Comparison of ENCODE assay signal across 35 cellular contexts in genomic region chr2:144225077-144225476, GRCh38.
"Had no signal": no experiment of that assay in that cellular context is flagged by ENCODE, and none has a peak within 500 bp of the region (broad histone marks: within the 10 kb centered on the region; RNA-seq: fewer than 3 reads in every experiment).

No MANE protein-coding gene starts in this region.

- H3K9me3 Mint-ChIP-seq: activated CD4-positive, alpha-beta memory T cell treated with anti-CD3 and anti-CD28 coated beads for 36 hours; activated CD4-positive, alpha-beta T cell treated with anti-CD3 and anti-CD28 coated beads, Interleukin-2, amount 10 ng/mL, durations not matched to agents 24 days and 14 days; activated naive CD4-positive, alpha-beta T cell treated with anti-CD3 and anti-CD28 coated beads for 36 hours; activated naive CD4-positive, alpha-beta T cell treated with anti-CD3 and anti-CD28 coated beads, Interleukin-2, amount 50 U/mL, for 24 hours; activated naive CD8-positive, alpha-beta T cell treated with anti-CD3 and anti-CD28 coated beads for 36 hours; activated T-helper 1 cell treated with anti-CD3 and anti-CD28 coated beads, Interleukin-12 subunit alpha, Interleukin-12 subunit beta, Interleukin-2, Interleukin-4 antibody, amounts not matched to agents 30 ng/mL and 10 ng/mL and 1 ng/mL, durations not matched to agents 14 hours and 24 hours and 36 hours; activated T-helper 2 cell treated with anti-CD3 and anti-CD28 coated beads, Interferon-gamma antibody, Interleukin-2, Interleukin-4, amounts not matched to agents 10 μg/mL and 5 μg/mL and 100 μg/mL, durations not matched to agents 14 hours and 24 hours and 36 hours; T-helper 2 cell treated with Interferon-gamma antibody and Interleukin-4, amounts not matched to agents 5 μg/mL and 100 μg/mL, for 36 hours had no signal

- H3K27ac Mint-ChIP-seq: activated CD4-positive, alpha-beta memory T cell treated with anti-CD3 and anti-CD28 coated beads for 36 hours; activated CD4-positive, alpha-beta T cell treated with anti-CD3 and anti-CD28 coated beads for 36 hours; activated CD4-positive, alpha-beta T cell treated with anti-CD3 and anti-CD28 coated beads, Interleukin-2, amount 10 ng/mL, durations not matched to agents 24 days and 14 days; activated CD8-positive, alpha-beta memory T cell treated with anti-CD3 and anti-CD28 coated beads, Interleukin-2, amount 10 ng/mL, durations not matched to agents 7 days and 5 days; activated CD8-positive, alpha-beta T cell treated with anti-CD3 and anti-CD28 coated beads, Interleukin-2, amount 10 ng/mL, durations not matched to agents 7 days and 5 days; activated naive CD4-positive, alpha-beta T cell treated with anti-CD3 and anti-CD28 coated beads for 36 hours; activated naive CD4-positive, alpha-beta T cell treated with anti-CD3 and anti-CD28 coated beads, Interleukin-2, amount 50 U/mL, for 24 hours; activated naive CD8-positive, alpha-beta T cell treated with anti-CD3 and anti-CD28 coated beads for 36 hours; activated naive CD8-positive, alpha-beta T cell treated with anti-CD3 and anti-CD28 coated beads, Interleukin-2, amount 50 U/mL, for 24 hours; activated T-helper 1 cell treated with anti-CD3 and anti-CD28 coated beads, Interleukin-12 subunit alpha, Interleukin-12 subunit beta, Interleukin-2, Interleukin-4 antibody, amounts not matched to agents 30 ng/mL and 10 ng/mL and 1 ng/mL, durations not matched to agents 14 hours and 24 hours and 36 hours; activated T-helper 2 cell treated with anti-CD3 and anti-CD28 coated beads, Interferon-gamma antibody, Interleukin-2, Interleukin-4, amounts not matched to agents 10 μg/mL and 5 μg/mL and 100 μg/mL, durations not matched to agents 14 hours and 24 hours and 36 hours; T-helper 2 cell treated with Interferon-gamma antibody and Interleukin-4, amounts not matched to agents 5 μg/mL and 100 μg/mL, for 36 hours had no signal

- ATAC-seq: activated CD4-positive, alpha-beta T cell treated with anti-CD3 and anti-CD28 coated beads for 36 hours; activated CD8-positive, alpha-beta memory T cell treated with anti-CD3 and anti-CD28 coated beads, Interleukin-2, amount 10 ng/mL, durations not matched to agents 7 days and 5 days; activated CD8-positive, alpha-beta T cell treated with anti-CD3 and anti-CD28 coated beads, Interleukin-2, amount 10 ng/mL, durations not matched to agents 7 days and 5 days; activated naive CD8-positive, alpha-beta T cell treated with anti-CD3 and anti-CD28 coated beads, Interleukin-2, amount 50 U/mL, for 24 hours; body of pancreas; esophagus mucosa; foreskin keratinocyte; gastrocnemius medialis; heart left ventricle; T-helper 17 cell had no signal

- H3K4me3 Mint-ChIP-seq: activated CD4-positive, alpha-beta memory T cell treated with anti-CD3 and anti-CD28 coated beads for 36 hours; activated CD4-positive, alpha-beta T cell treated with anti-CD3 and anti-CD28 coated beads for 36 hours; activated CD4-positive, alpha-beta T cell treated with anti-CD3 and anti-CD28 coated beads, Interleukin-2, amount 10 ng/mL, durations not matched to agents 24 days and 14 days; activated CD8-positive, alpha-beta memory T cell treated with anti-CD3 and anti-CD28 coated beads, Interleukin-2, amount 10 ng/mL, durations not matched to agents 7 days and 5 days; activated CD8-positive, alpha-beta T cell treated with anti-CD3 and anti-CD28 coated beads, Interleukin-2, amount 10 ng/mL, durations not matched to agents 7 days and 5 days; activated naive CD4-positive, alpha-beta T cell treated with anti-CD3 and anti-CD28 coated beads for 36 hours; activated naive CD4-positive, alpha-beta T cell treated with anti-CD3 and anti-CD28 coated beads, Interleukin-2, amount 50 U/mL, for 24 hours; activated naive CD8-positive, alpha-beta T cell treated with anti-CD3 and anti-CD28 coated beads for 36 hours; activated naive CD8-positive, alpha-beta T cell treated with anti-CD3 and anti-CD28 coated beads, Interleukin-2, amount 50 U/mL, for 24 hours; activated T-helper 1 cell treated with anti-CD3 and anti-CD28 coated beads, Interleukin-12 subunit alpha, Interleukin-12 subunit beta, Interleukin-2, Interleukin-4 antibody, amounts not matched to agents 30 ng/mL and 10 ng/mL and 1 ng/mL, durations not matched to agents 14 hours and 24 hours and 36 hours; T-helper 17 cell; T-helper 2 cell treated with Interferon-gamma antibody and Interleukin-4, amounts not matched to agents 5 μg/mL and 100 μg/mL, for 36 hours had no signal

- H3K9me3 ChIP-seq: adrenal gland, body of pancreas, gastrocnemius medialis, heart left ventricle had no signal

- H3K4me3 ChIP-seq: adrenal gland, body of pancreas, gastrocnemius medialis, heart left ventricle, hepatocyte had no signal

- H3K36me3 ChIP-seq: adrenal gland, gastrocnemius medialis, heart left ventricle had no signal

- DNase-seq: activated CD4-positive, alpha-beta memory T cell treated with anti-CD3 and anti-CD28 coated beads for 36 hours; activated CD4-positive, alpha-beta T cell treated with anti-CD3 and anti-CD28 coated beads for 36 hours; activated CD4-positive, alpha-beta T cell treated with anti-CD3 and anti-CD28 coated beads, Interleukin-2, amount 10 ng/mL, durations not matched to agents 24 days and 14 days; activated CD4-positive, CD25-positive, alpha-beta regulatory T cell; activated CD4-positive, CD25-positive, alpha-beta regulatory T cell treated with anti-CD3 and anti-CD28 coated beads, Interleukin-2, amount 50 U/mL, for 72 hours; activated CD8-positive, alpha-beta memory T cell treated with anti-CD3 and anti-CD28 coated beads, Interleukin-2, amount 10 ng/mL, durations not matched to agents 7 days and 5 days; activated CD8-positive, alpha-beta memory T cell treated with anti-CD3 and anti-CD28 coated beads, Interleukin-2, amount 50 U/mL, for 4 hours; activated CD8-positive, alpha-beta T cell treated with anti-CD3 and anti-CD28 coated beads, Interleukin-2, amount 10 ng/mL, durations not matched to agents 7 days and 5 days; activated effector memory CD4-positive, alpha-beta T cell treated with anti-CD3 and anti-CD28 coated beads, Interleukin-2, amount 50 U/mL, for 16 hours; activated naive CD4-positive, alpha-beta T cell treated with anti-CD3 and anti-CD28 coated beads for 36 hours; activated naive CD8-positive, alpha-beta T cell treated with anti-CD3 and anti-CD28 coated beads for 36 hours; activated naive CD8-positive, alpha-beta T cell treated with anti-CD3 and anti-CD28 coated beads, Interleukin-2, amount 50 U/mL, for 24 hours; activated T-cell treated with anti-CD3 and anti-CD28 coated beads, Interleukin-2, amount 50 U/mL, for 1 hour; activated T-cell treated with anti-CD3 and anti-CD28 coated beads, Interleukin-2, amount 50 U/mL, for 48 hours; adrenal gland; amygdala; aorta; body of pancreas; caudate nucleus; cortex of kidney; dermis blood vessel endothelial cell; effector CD4-positive, alpha-beta T cell; foreskin keratinocyte; gastrocnemius medialis; glutamatergic neuron; heart left ventricle; T-helper 17 cell; T1000 had no signal

- H3K27me3 Mint-ChIP-seq: activated CD4-positive, alpha-beta memory T cell treated with anti-CD3 and anti-CD28 coated beads for 36 hours; activated CD4-positive, alpha-beta T cell treated with anti-CD3 and anti-CD28 coated beads for 36 hours; activated CD4-positive, alpha-beta T cell treated with anti-CD3 and anti-CD28 coated beads, Interleukin-2, amount 10 ng/mL, durations not matched to agents 24 days and 14 days; activated CD8-positive, alpha-beta memory T cell treated with anti-CD3 and anti-CD28 coated beads, Interleukin-2, amount 10 ng/mL, durations not matched to agents 7 days and 5 days; activated naive CD4-positive, alpha-beta T cell treated with anti-CD3 and anti-CD28 coated beads, Interleukin-2, amount 50 U/mL, for 24 hours; activated naive CD8-positive, alpha-beta T cell treated with anti-CD3 and anti-CD28 coated beads for 36 hours; activated naive CD8-positive, alpha-beta T cell treated with anti-CD3 and anti-CD28 coated beads, Interleukin-2, amount 50 U/mL, for 24 hours; T-helper 17 cell had no signal

- H3K27me3 ChIP-seq: adrenal gland, body of pancreas, foreskin keratinocyte, gastrocnemius medialis, heart left ventricle, hepatocyte had no signal

- H3K36me3 Mint-ChIP-seq: activated CD4-positive, alpha-beta memory T cell treated with anti-CD3 and anti-CD28 coated beads for 36 hours had no signal

- H3K4me1 ChIP-seq: body of pancreas, foreskin keratinocyte had no signal

- H3K27ac ChIP-seq: adrenal gland, body of pancreas, epithelial cell of prostate, foreskin keratinocyte, gastrocnemius medialis, heart left ventricle, hepatocyte had no signal
